In genomic region chr4:128876194-128876593, GRCh38 we compare ENCODE assay signal across 21 cellular contexts.
"Had no signal": no experiment of that assay in that cellular context is flagged by ENCODE, and none has a peak within 500 bp of the region (broad histone marks: within the 10 kb centered on the region; RNA-seq: fewer than 3 reads in every experiment).

No MANE protein-coding gene starts in this region.

- H3K4me3 ChIP-seq: esophagus squamous epithelium, gastroesophageal sphincter, mucosa of descending colon, neural progenitor cell, ovary, right atrium auricular region, stomach, thoracic aorta, transverse colon had no signal

- H3K36me3 ChIP-seq: ovary had no signal

- H3K27me3 ChIP-seq: esophagus squamous epithelium, gastroesophageal sphincter, neural progenitor cell, ovary, right atrium auricular region, stomach, transverse colon had no signal

- H3K27ac ChIP-seq: esophagus squamous epithelium, gastroesophageal sphincter, ovary, right atrium auricular region, stomach, thoracic aorta, transverse colon had no signal

- DNase-seq: dermis blood vessel endothelial cell; esophagus squamous epithelium; foreskin fibroblast; glutamatergic neuron; islet precursor cell; mammary epithelial cell; mucosa of descending colon; naive thymus-derived CD8-positive, alpha-beta T cell; nucleus accumbens; ovary; small intestine; stimulated activated CD4-positive, alpha-beta T cell treated with anti-CD3 and anti-CD28 coated beads, Interleukin-12 subunit alpha, Interleukin-12 subunit beta, amount 100 ng/mL, for 4 hours; stimulated activated naive CD4-positive, alpha-beta T cell; stomach; substantia nigra; transverse colon had no signal

- H3K27ac Mint-ChIP-seq: neural progenitor cell had no signal

- H3K9me3 Mint-ChIP-seq: naive thymus-derived CD8-positive, alpha-beta T cell; neural progenitor cell had no signal

- H3K27me3 Mint-ChIP-seq: naive thymus-derived CD8-positive, alpha-beta T cell had no signal

- H3K4me3 Mint-ChIP-seq: naive thymus-derived CD8-positive, alpha-beta T cell; neural progenitor cell had no signal

- H3K9me3 ChIP-seq: esophagus squamous epithelium, gastroesophageal sphincter, mucosa of descending colon, ovary, right atrium auricular region, stomach, thoracic aorta, transverse colon had no signal

- ATAC-seq: gastroesophageal sphincter; left lobe of liver; mucosa of descending colon; naive thymus-derived CD8-positive, alpha-beta T cell had no signal
